Comparison of ENCODE assay signal across 1 cellular context in genomic region chr2:66323496-66323895, GRCh38.
TF ChIP-seq lines count a peak whose summit lies in the region.

No MANE protein-coding gene starts in this region.

TF ChIP-seq in GM23338, 12 proteins besides CTCF, POLR2A, EP300 and RAD21 (continued from another document):
- TF ChIP-seq ZNF462 (CRISPR knock-in tag; IDR thresholded peaks at IDR 0.05), result no peak
- TF ChIP-seq CREB1 (CRISPR knock-in tag; IDR thresholded peaks at IDR 0.05; ENCODE audit: low read depth), result no peak
- TF ChIP-seq NANOG (IDR thresholded peaks at IDR 0.05; ENCODE audit: borderline replicate concordance), result no peak
- no peak for TF ChIP-seq STAT1 (IDR thresholded peaks at IDR 0.05; ENCODE audit: unreplicated experiment)
- TF ChIP-seq POLR2AphosphoS5 (IDR thresholded peaks at IDR 0.05; ENCODE audit: low read depth), result no peak
- no peak for TF ChIP-seq EZH2phosphoT487 (IDR thresholded peaks at IDR 0.05; ENCODE audit: unreplicated experiment)
- TF ChIP-seq JUNB (IDR thresholded peaks at IDR 0.05; ENCODE audit: unreplicated experiment), result no peak
TF ChIP-seq in GM23338: peak in this region for 0.
